1 cellular context compared by ENCODE assay signal in the genomic region with DNA sequence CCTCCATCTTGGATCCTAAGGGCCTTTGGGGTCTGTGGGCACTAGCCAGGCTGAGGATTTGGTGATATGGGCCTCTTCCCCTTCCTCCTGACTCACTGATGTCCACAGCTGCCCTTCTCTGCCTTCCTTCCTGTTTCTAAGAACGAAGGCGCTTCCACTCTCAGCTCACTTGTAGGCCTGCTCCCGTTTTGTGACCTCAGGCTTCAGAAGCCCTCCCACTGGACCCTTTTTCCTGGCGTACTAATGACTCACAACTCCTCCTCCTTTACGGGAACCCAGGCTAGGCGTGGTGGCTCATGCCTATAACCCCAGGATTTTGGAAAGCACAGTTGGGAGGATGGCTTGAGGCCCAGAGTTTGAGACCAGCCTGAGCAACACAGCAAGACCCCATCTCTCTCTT.
TF ChIP-seq lines count a peak whose summit lies in the region.

No MANE protein-coding gene starts in this region.

TF ChIP-seq in GM23338, 12 proteins besides CTCF, POLR2A, EP300 and RAD21 (continued from another document):
- TF ChIP-seq, protein P1, sequence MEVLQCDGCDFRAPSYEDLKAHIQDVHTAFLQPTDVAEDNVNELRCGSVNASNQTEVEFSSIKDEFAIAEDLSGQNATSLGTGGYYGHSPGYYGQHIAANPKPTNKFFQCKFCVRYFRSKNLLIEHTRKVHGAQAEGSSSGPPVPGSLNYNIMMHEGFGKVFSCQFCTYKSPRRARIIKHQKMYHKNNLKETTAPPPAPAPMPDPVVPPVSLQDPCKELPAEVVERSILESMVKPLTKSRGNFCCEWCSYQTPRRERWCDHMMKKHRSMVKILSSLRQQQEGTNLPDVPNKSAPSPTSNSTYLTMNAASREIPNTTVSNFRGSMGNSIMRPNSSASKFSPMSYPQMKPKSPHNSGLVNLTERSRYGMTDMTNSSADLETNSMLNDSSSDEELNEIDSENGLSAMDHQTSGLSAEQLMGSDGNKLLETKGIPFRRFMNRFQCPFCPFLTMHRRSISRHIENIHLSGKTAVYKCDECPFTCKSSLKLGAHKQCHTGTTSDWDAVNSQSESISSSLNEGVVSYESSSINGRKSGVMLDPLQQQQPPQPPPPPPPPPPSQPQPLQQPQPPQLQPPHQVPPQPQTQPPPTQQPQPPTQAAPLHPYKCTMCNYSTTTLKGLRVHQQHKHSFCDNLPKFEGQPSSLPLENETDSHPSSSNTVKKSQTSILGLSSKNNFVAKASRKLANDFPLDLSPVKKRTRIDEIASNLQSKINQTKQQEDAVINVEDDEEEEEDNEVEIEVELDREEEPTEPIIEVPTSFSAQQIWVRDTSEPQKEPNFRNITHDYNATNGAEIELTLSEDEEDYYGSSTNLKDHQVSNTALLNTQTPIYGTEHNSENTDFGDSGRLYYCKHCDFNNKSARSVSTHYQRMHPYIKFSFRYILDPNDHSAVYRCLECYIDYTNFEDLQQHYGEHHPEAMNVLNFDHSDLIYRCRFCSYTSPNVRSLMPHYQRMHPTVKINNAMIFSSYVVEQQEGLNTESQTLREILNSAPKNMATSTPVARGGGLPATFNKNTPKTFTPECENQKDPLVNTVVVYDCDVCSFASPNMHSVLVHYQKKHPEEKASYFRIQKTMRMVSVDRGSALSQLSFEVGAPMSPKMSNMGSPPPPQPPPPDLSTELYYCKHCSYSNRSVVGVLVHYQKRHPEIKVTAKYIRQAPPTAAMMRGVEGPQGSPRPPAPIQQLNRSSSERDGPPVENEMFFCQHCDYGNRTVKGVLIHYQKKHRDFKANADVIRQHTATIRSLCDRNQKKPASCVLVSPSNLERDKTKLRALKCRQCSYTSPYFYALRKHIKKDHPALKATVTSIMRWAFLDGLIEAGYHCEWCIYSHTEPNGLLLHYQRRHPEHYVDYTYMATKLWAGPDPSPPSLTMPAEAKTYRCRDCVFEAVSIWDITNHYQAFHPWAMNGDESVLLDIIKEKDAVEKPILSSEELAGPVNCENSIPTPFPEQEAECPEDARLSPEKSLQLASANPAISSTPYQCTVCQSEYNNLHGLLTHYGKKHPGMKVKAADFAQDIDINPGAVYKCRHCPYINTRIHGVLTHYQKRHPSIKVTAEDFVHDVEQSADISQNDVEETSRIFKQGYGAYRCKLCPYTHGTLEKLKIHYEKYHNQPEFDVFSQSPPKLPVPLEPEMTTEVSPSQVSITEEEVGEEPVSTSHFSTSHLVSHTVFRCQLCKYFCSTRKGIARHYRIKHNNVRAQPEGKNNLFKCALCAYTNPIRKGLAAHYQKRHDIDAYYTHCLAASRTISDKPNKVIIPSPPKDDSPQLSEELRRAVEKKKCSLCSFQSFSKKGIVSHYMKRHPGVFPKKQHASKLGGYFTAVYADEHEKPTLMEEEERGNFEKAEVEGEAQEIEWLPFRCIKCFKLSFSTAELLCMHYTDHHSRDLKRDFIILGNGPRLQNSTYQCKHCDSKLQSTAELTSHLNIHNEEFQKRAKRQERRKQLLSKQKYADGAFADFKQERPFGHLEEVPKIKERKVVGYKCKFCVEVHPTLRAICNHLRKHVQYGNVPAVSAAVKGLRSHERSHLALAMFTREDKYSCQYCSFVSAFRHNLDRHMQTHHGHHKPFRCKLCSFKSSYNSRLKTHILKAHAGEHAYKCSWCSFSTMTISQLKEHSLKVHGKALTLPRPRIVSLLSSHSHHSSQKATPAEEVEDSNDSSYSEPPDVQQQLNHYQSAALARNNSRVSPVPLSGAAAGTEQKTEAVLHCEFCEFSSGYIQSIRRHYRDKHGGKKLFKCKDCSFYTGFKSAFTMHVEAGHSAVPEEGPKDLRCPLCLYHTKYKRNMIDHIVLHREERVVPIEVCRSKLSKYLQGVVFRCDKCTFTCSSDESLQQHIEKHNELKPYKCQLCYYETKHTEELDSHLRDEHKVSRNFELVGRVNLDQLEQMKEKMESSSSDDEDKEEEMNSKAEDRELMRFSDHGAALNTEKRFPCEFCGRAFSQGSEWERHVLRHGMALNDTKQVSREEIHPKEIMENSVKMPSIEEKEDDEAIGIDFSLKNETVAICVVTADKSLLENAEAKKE (CRISPR knock-in tag; IDR thresholded peaks at IDR 0.05): no peak
